ENCODE assay signal across 17 cellular contexts in the genomic region with DNA sequence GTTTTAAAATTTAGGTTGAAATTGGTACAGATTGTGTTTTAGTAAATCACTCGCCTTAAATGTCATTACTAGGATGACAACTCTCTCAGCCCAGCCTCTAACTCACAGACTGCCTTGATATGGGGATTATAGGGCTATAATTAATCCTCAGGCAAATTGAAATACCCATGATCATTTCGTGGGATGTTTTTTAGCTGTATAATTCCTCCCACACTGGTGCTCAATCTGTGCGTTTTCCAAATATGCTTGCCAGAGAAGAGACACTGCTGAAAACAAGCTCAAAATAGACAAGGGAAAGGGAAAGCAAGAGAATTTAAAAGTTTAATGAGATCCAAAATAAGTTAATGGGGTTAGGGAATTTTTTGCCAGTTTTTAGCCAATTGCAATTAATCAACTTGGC.
DNase-seq lines count a peak whose midpoint lies in the region; ATAC-seq and TF ChIP-seq lines count a peak whose summit lies in the region.
"Had no signal": no experiment of that assay in that cellular context is flagged by ENCODE, and none has a peak within 500 bp of the region (broad histone marks: within the 10 kb centered on the region; RNA-seq: fewer than 3 reads in every experiment).

No MANE protein-coding gene starts in this region.

- ATAC-seq in SK-N-SH treated with all-trans-retinoic acid at 6 μM for 48 hours: no peak
- ATAC-seq in GM21423 (IDR thresholded peaks at IDR 0.05; ENCODE audit: unreplicated experiment): no peak
- ATAC-seq: CD8-positive, alpha-beta T cell had no signal

- H3K9me2 ChIP-seq in GM23248 (ENCODE audit: insufficient read depth): no peaks in the 10 kb centered on the region

- H3K27ac Mint-ChIP-seq in brain: peak overlapping the region; percentile 7 to 75 (median 44)
- H3K27ac Mint-ChIP-seq: CD8-positive, alpha-beta T cell had no signal

- peak overlapping the region; percentile 79 for H2AFZ ChIP-seq in GM23248

- H3K4me1 ChIP-seq in GM23248 (ENCODE audit: insufficient read depth): peaks cover 31% of the 10 kb centered on the region
- H3K4me1 ChIP-seq in suprapubic skin: peaks cover 15% of the 10 kb centered on the region

- H3K9ac ChIP-seq in GM23248: peak overlapping the region; percentile 47

- H3K27ac ChIP-seq in GM23248 (peak overlapping the region; percentile 77), suprapubic skin (peak overlapping the region; percentile 56)

- WGBS in GM23248 (ENCODE audit: low coverage in 1 of 2, low lambda C conversion rate in 2 of 2, missing lambda C conversion rate in 2 of 2), 2 experiments: 24 to 26% methylated on average over 3 of the region's 3 CpGs
- WGBS in suprapubic skin: 27% methylated on average over 3 of the region's 3 CpGs

- H3K79me2 ChIP-seq in GM23248 (ENCODE audit: insufficient read depth): no peaks in the 10 kb centered on the region

- TF ChIP-seq EP300 in suprapubic skin (IDR thresholded peaks at IDR 0.05): no peak

- no peaks in the 10 kb centered on the region for H3K27me3 ChIP-seq in GM23248 (replicated peaks; ENCODE audit: insufficient read depth)
- H3K27me3 ChIP-seq in suprapubic skin: no peaks in the 10 kb centered on the region

- peak overlapping the region in 1 of 5 experiments; percentile 20 for H3K4me3 Mint-ChIP-seq in brain
- H3K4me3 Mint-ChIP-seq: CD8-positive, alpha-beta T cell had no signal

- H3K4me3 ChIP-seq in GM23248 (no peak overlapping the region), suprapubic skin (no peak overlapping the region)

- no peaks in the 10 kb centered on the region for H3K36me3 ChIP-seq in GM23248 (ENCODE audit: low read depth)
- no peaks in the 10 kb centered on the region for H3K36me3 ChIP-seq in suprapubic skin

- H3K9me3 ChIP-seq in GM23248 (ENCODE audit: low read depth) (no peaks in the 10 kb centered on the region), suprapubic skin (no peaks in the 10 kb centered on the region)

- no peaks in the 10 kb centered on the region for H3K36me3 Mint-ChIP-seq in brain
- H3K36me3 Mint-ChIP-seq: CD8-positive, alpha-beta T cell had no signal

- H3K4me1 Mint-ChIP-seq in brain: peaks cover 22% of the 10 kb centered on the region

- peak overlapping the region; percentile 59 for H3K4me2 ChIP-seq in GM23248 (ENCODE audit: unreplicated experiment)

- peaks cover 25% of the 10 kb centered on the region for H3F3A ChIP-seq in GM23248 (ENCODE audit: insufficient read depth)

- DNase-seq in GM23248: peak; percentile 29
- DNase-seq in middle frontal gyrus (ENCODE audit: extremely low spot score, low spot score): peak; percentile 15
- no peak for DNase-seq in suprapubic skin (ENCODE audit: low spot score in 2 of 2)
- DNase-seq in HuH-7 (ENCODE audit: low spot score): no peak
- DNase-seq: ACHN; CD8-positive, alpha-beta T cell; DMS79 treated with DMSO at 0.1 percent for 48 hours; GOT3; KG1; NCI-H1092; NCI-H1694; NCI-H446; NCI-H774; SHP77 had no signal

- in situ Hi-C loops in GM23248 (cut with MboI): no loop called here

- peaks cover 3% of the 10 kb centered on the region for H3K27me3 Mint-ChIP-seq in brain

- H3K9me3 Mint-ChIP-seq in brain: peaks cover 0 to 7% (median 0%) of the 10 kb centered on the region in 5 experiments
- H3K9me3 Mint-ChIP-seq: CD8-positive, alpha-beta T cell had no signal

- no peaks in the 10 kb centered on the region for H4K20me1 ChIP-seq in GM23248 (ENCODE audit: insufficient read depth)

- no peak for TF ChIP-seq POLR2A in suprapubic skin (IDR thresholded peaks at IDR 0.05)

- no peak for TF ChIP-seq CTCF in brain (conservative IDR thresholded peaks at IDR 0.05)
- no peak for TF ChIP-seq CTCF in suprapubic skin (IDR thresholded peaks at IDR 0.05)

TF ChIP-seq in SK-N-SH treated with all-trans-retinoic acid at 6 μM for 48 hours, 23 proteins besides CTCF, POLR2A, EP300 and RAD21:
- TF ChIP-seq TOX (CRISPR knock-in tag; IDR thresholded peaks at IDR 0.05; ENCODE audit: borderline replicate concordance): no peak
- TF ChIP-seq ZNF565 (CRISPR knock-in tag; conservative IDR thresholded peaks at IDR 0.05; ENCODE audit: low read depth): no peak
- no peak for TF ChIP-seq OSR1 (CRISPR knock-in tag; IDR thresholded peaks at IDR 0.05)
- TF ChIP-seq CSRNP3 (CRISPR knock-in tag; IDR thresholded peaks at IDR 0.05): no peak
- no peak for TF ChIP-seq TSHZ2 (CRISPR knock-in tag; IDR thresholded peaks at IDR 0.05)
- TF ChIP-seq ZNF8 (CRISPR knock-in tag; IDR thresholded peaks at IDR 0.05): no peak
TF ChIP-seq in SK-N-SH treated with all-trans-retinoic acid at 6 μM for 48 hours: peak in this region for 0.

Comparison
In these comparisons a context has a peak if more than half of its experiments do, and no peak if none do; other contexts are left out.
1. DNase-seq: peak in GM23248 (single experiment) and middle frontal gyrus (single experiment); none in suprapubic skin (0 of 2) and HuH-7 (single experiment).